ENCODE assay signal across 9 cellular contexts in the genomic region with DNA sequence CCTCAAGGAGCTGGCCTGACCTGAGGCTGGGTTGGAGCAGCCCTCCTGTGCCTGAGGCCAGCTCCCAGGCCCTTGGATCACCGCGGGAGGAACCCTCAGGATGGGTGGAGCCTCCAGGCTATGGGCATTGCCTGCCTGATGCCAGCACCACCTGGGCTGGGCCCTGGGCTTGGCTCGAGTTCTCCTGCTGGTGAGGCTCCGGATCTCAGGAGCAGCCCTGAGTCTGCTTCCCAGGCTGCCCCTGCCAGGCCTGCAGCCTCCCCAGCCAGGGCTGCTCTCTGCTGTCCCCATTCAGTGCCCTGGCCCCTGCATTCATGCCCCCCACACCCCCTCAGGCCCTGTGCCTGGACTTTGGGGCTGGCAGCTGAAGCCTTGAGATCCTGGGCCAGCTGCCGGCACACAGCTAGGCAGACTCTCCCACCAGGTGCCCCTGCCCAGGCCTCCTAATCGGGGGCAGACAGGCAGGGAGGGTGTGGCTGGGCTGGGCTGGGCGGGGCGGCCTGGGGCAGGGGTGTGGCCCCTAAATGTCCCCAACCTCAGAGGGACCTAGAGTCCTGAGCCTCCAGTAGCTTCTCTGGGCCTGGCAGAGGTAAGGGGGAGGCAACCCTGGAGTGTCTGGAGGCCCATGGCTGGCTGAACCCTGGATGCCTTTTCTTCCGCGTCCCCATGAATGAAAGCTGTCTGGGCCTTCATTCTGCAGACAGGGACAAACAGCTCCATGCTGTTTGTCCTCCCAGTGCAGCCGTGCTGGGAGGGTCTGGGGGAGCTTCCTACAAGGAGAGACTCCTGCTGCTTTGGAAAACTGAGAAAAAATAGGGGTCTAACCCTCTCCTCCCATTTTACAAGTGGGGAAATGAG. TPM values are rescaled to one million over a fixed set of nuclear protein-coding genes. Genes with fewer than 3 reads are reported as not detected.
DNase-seq lines count a peak whose midpoint lies in the region; ATAC-seq and TF ChIP-seq lines count a peak whose summit lies in the region.
"Had no signal": no experiment of that assay in that cellular context is flagged by ENCODE, and none has a peak within 500 bp of the region (broad histone marks: within the 10 kb centered on the region; RNA-seq: fewer than 3 reads in every experiment).

No MANE protein-coding gene starts in this region.

- peaks cover 9% of the 10 kb centered on the region; the same call in 1 of the 2 replicates for H3K4me1 ChIP-seq in Caco-2
- H3K4me1 ChIP-seq in NT2/D1 (ENCODE audit: insufficient read depth, insufficient read length): peaks cover 46% of the 10 kb centered on the region
- peaks cover 42% of the 10 kb centered on the region for H3K4me1 ChIP-seq in ovary (ENCODE audit: insufficient read depth)

- no peak for TF ChIP-seq POLR2A in ovary (IDR thresholded peaks at IDR 0.05)

- intact Hi-C loops in Caco-2 (cut with micrococcal nuclease; ENCODE audit: unreplicated experiment) (no loop called here), ovary (cut with DNase I) (loop anchor here in 1 of 4 donors (5.0 kb wide), 1 partner anchor 99 kb away; the partner anchor contains the start of gene RHOT2)

- H3K4me1 Mint-ChIP-seq in Caco-2 (ENCODE audit: low read depth, unreplicated experiment): peaks cover 12% of the 10 kb centered on the region
- peaks cover 26 to 34% of the 10 kb centered on the region in 2 donors for H3K4me1 Mint-ChIP-seq in effector memory CD8-positive, alpha-beta T cell (ENCODE audit: low read depth in 2 of 2)

- H3K27me3 ChIP-seq in Caco-2 (replicated peaks; ENCODE audit: control insufficient read depth, insufficient read depth, low read length) (no peaks in the 10 kb centered on the region), NT2/D1 (ENCODE audit: insufficient read depth, insufficient read length) (no peaks in the 10 kb centered on the region), ovary (no peaks in the 10 kb centered on the region)

- H3K27ac ChIP-seq in ovary: peak overlapping the region; percentile 62 to 89

- no peaks in the 10 kb centered on the region for H3K27me3 Mint-ChIP-seq in Caco-2 (ENCODE audit: insufficient read depth, unreplicated experiment)
- H3K27me3 Mint-ChIP-seq in effector memory CD8-positive, alpha-beta T cell: no peaks in the 10 kb centered on the region

- CTCF ChIA-PET in Caco-2 (lab: Charles Lee): interaction anchor here (0.6 kb wide), 1 partner anchor 8 kb away, joined by 3 read pairs; no protein-coding TSS in a partner anchor

- peak overlapping the region; percentile 75 for H3K4me3 Mint-ChIP-seq in Caco-2 (ENCODE audit: unreplicated experiment)
- peak overlapping the region; percentile 84 to 88 for H3K4me3 Mint-ChIP-seq in effector memory CD8-positive, alpha-beta T cell

- H3K9ac ChIP-seq in NT2/D1 (ENCODE audit: insufficient read length, low read depth): peak overlapping the region; percentile 85

- H3K36me3 ChIP-seq in Caco-2 (ENCODE audit: control insufficient read depth, insufficient read depth, low read length) (no peaks in the 10 kb centered on the region), NT2/D1 (ENCODE audit: insufficient read depth, insufficient read length, low read length) (peaks cover 25% of the 10 kb centered on the region), ovary (no peaks in the 10 kb centered on the region)

- 52 to 66% (median 55%) methylated on average over 4 to 11 of the region's 11 CpGs for WGBS in ovary, 3 donors

- H3K27ac Mint-ChIP-seq in Caco-2 (ENCODE audit: unreplicated experiment): peak overlapping the region; percentile 82
- peak overlapping the region; percentile 91 to 94 for H3K27ac Mint-ChIP-seq in effector memory CD8-positive, alpha-beta T cell

- no peak for TF ChIP-seq EP300 in ovary (IDR thresholded peaks at IDR 0.05)

- no TSS peak for BruUV-seq in Caco-2 (replicated peaks; lab: Mats Ljungman, UMichigan)

- H3K36me3 Mint-ChIP-seq in Caco-2 (ENCODE audit: insufficient read depth, unreplicated experiment): peaks cover 5% of the 10 kb centered on the region
- peaks cover 23% of the 10 kb centered on the region for H3K36me3 Mint-ChIP-seq in effector memory CD8-positive, alpha-beta T cell (ENCODE audit: insufficient read depth)

- TF ChIP-seq CTCF in Caco-2 (IDR thresholded peaks at IDR 0.05; ENCODE audit: insufficient read depth in 1 of 2, low read depth in 1 of 2, low read length in 1 of 2, severe bottlenecking in 1 of 2, unreplicated experiment in 1 of 2) (no peak), ovary (IDR thresholded peaks at IDR 0.05) (no peak)

- no peak for ATAC-seq in effector memory CD8-positive, alpha-beta T cell (replicated peaks)
- ATAC-seq in GM21825 (IDR thresholded peaks at IDR 0.05; ENCODE audit: unreplicated experiment) (no peak), GM19324 (IDR thresholded peaks at IDR 0.05; ENCODE audit: low FRiP score, unreplicated experiment) (no peak)

- no peak for DNase-seq in Caco-2
- DNase-seq in NT2/D1 (ENCODE audit: low read depth, low spot score): no peak
- DNase-seq in effector memory CD8-positive, alpha-beta T cell: no peak
- DNase-seq in ovary: no peak
- no peak for DNase-seq in SKM-1 treated with dmso at 0.1 percent for 144 hours (lab: John Stamatoyannopoulos, UW; ENCODE audit: unreplicated experiment)
- DNase-seq in NCI-H2227 treated with DMSO at 0.1 percent for 48 hours (lab: John Stamatoyannopoulos, UW): no peak
- DNase-seq: NCI-H1436 had no signal

- POLR2A ChIA-PET in Caco-2 (lab: Charles Lee): no interaction called here

- no peaks in the 10 kb centered on the region for H3K9me3 Mint-ChIP-seq in Caco-2 (ENCODE audit: unreplicated experiment)
- no peaks in the 10 kb centered on the region for H3K9me3 Mint-ChIP-seq in effector memory CD8-positive, alpha-beta T cell

- H3K9me3 ChIP-seq in Caco-2 (no peaks in the 10 kb centered on the region), NT2/D1 (ENCODE audit: insufficient read depth, low read length) (no peaks in the 10 kb centered on the region), ovary (no peaks in the 10 kb centered on the region)

- H3K4me3 ChIP-seq in Caco-2 (ENCODE audit: low read depth, low read length) (peak overlapping the region; percentile 59), NT2/D1 (ENCODE audit: insufficient read length, low read depth) (peak overlapping the region; percentile 88), ovary (no peak overlapping the region)

RNA-seq across cellular contexts. Expression of gene PIGQ, which starts 1.1 kb away (rescaled TPM):
- total RNA-seq in Caco-2 (2022) (45.3 and 45.8 TPM in 2 replicates), ovary (10 to 100 TPM; 24.1 to 47.7 (median 39.8) TPM)
- 10 to 100 TPM in 1 of 2 donors, 1 to 10 TPM in 1; 4.3 to 36.3 TPM for polyA plus RNA-seq in ovary

RNA-seq across cellular contexts. Expression of gene NHLRC4, which starts 1.8 kb away (rescaled TPM):
- total RNA-seq in Caco-2 (2022): not detected in 2 replicates
- 10 to 100 TPM in 1 of 7 donors, 1 to 10 TPM in 6; 3.2 to 15.4 (median 5.0) TPM for total RNA-seq in ovary
- 1 to 10 TPM in 1 of 2 donors, under 1 TPM in 1; 0.53 to 5.9 TPM for polyA plus RNA-seq in ovary

RNA-seq across cellular contexts. Expression of gene PRR35, which starts 8.4 kb away (rescaled TPM):
- 0.14 TPM in 1 of 2 replicates, not detected in the other for total RNA-seq in Caco-2 (2022)
- total RNA-seq in ovary: not detected
- not detected for polyA plus RNA-seq in ovary

RNA-seq across cellular contexts. Expression of gene RAB40C, which starts 21.2 kb away (rescaled TPM):
- 18.7 and 19.1 TPM in 2 replicates for total RNA-seq in Caco-2 (2022)
- total RNA-seq in ovary: 10 to 100 TPM; 11.7 to 24.1 (median 21.4) TPM
- 10 to 100 TPM in 1 of 2 donors, 1 to 10 TPM in 1; 1.9 to 21.0 TPM for polyA plus RNA-seq in ovary

RNA-seq across cellular contexts. Expression of gene CAPN15, which starts 41.1 kb away (rescaled TPM):
- total RNA-seq in Caco-2 (2022): 85.3 and 87.9 TPM in 2 replicates
- 10 to 100 TPM; 16.9 to 38.9 (median 30.5) TPM for total RNA-seq in ovary
- 10 to 100 TPM in 1 of 2 donors, 1 to 10 TPM in 1; 1.6 to 19.4 TPM for polyA plus RNA-seq in ovary
